In genomic region chr15:83871808-83872559, GRCh38 we compare ENCODE assay signal across 12 cellular contexts.
DNase-seq lines count a peak whose midpoint lies in the region; ATAC-seq and TF ChIP-seq lines count a peak whose summit lies in the region.
"Had no signal": no experiment of that assay in that cellular context is flagged by ENCODE, and none has a peak within 500 bp of the region (broad histone marks: within the 10 kb centered on the region; RNA-seq: fewer than 3 reads in every experiment).

No MANE protein-coding gene starts in this region.

- H4K5ac ChIP-seq in IMR-90 (ENCODE audit: low read depth, low read length): peak overlapping the region; percentile 84; the same call in 1 of the 2 replicates

- H2BK20ac ChIP-seq in IMR-90 (ENCODE audit: low read depth, low read length): peak overlapping the region; percentile 78; the same call in 1 of the 2 replicates

- H3K9ac ChIP-seq in IMR-90 (ENCODE audit: low read depth, low read length) (no peak overlapping the region), neural progenitor cell (no peak overlapping the region)

- peaks cover 4% of the 10 kb centered on the region for H3K4me1 Mint-ChIP-seq in neural progenitor cell
- H3K4me1 Mint-ChIP-seq: CD4-positive, CD25-positive, alpha-beta regulatory T cell had no signal

- POLR2A ChIA-PET in IMR-90 (lab: Charles Lee; ENCODE audit: unreplicated experiment): no interaction called here

- no peaks in the 10 kb centered on the region for H3K36me3 ChIP-seq in IMR-90 (ENCODE audit: control insufficient read depth, insufficient read depth, low read length)
- no peaks in the 10 kb centered on the region for H3K36me3 ChIP-seq in Peyer's patch
- no peaks in the 10 kb centered on the region for H3K36me3 ChIP-seq in neural progenitor cell
- H3K36me3 ChIP-seq: ovary had no signal

- H3K14ac ChIP-seq in IMR-90 (replicated peaks; ENCODE audit: low read depth, low read length): peak overlapping the region; percentile 33; the same call in 1 of the 2 replicates

- no peaks in the 10 kb centered on the region for H3K27me3 ChIP-seq in IMR-90 (ENCODE audit: control insufficient read depth, insufficient read depth, low read length)
- no peaks in the 10 kb centered on the region for H3K27me3 ChIP-seq in Peyer's patch
- no peaks in the 10 kb centered on the region for H3K27me3 ChIP-seq in neural progenitor cell
- H3K27me3 ChIP-seq: ovary had no signal

- peak overlapping the region; percentile 86 for H3K18ac ChIP-seq in IMR-90 (ENCODE audit: low read depth, low read length)

- peak overlapping the region; percentile 28 to 76; a peak in 2 of 4 replicates for H4K8ac ChIP-seq in IMR-90 (ENCODE audit: low read depth in 2 of 2, low read length in 2 of 2)

- H4K91ac ChIP-seq in IMR-90 (ENCODE audit: insufficient read depth, low read depth, low read length): no peak overlapping the region

- H2BK5ac ChIP-seq in IMR-90 (ENCODE audit: low read depth, low read length, poor library complexity, severe bottlenecking): no peak overlapping the region

- no peak for TF ChIP-seq RAD21 in IMR-90 (IDR thresholded peaks at IDR 0.05; ENCODE audit: low read length)

- H2BK15ac ChIP-seq in IMR-90 (ENCODE audit: low read depth, low read length): peak overlapping the region; percentile 51; the same call in 1 of the 3 replicates

- no peaks in the 10 kb centered on the region for H3K79me2 ChIP-seq in neural progenitor cell (ENCODE audit: low read depth)

- no peak overlapping the region for H3K23ac ChIP-seq in IMR-90 (ENCODE audit: low read depth, low read length)

- no TSS peak for BruUV-seq in IMR-90 (replicated peaks; lab: Mats Ljungman, UMichigan)

- H3K4ac ChIP-seq in IMR-90 (ENCODE audit: low read depth, low read length): peak overlapping the region; percentile 52; the same call in 1 of the 2 replicates

- H3F3A ChIP-seq in neural progenitor cell (ENCODE audit: low read depth): no peaks in the 10 kb centered on the region

- no peak overlapping the region for H3K56ac ChIP-seq in IMR-90 (ENCODE audit: extremely low read depth, insufficient read depth, low read length)

- no CpG with 5 or more reads among the region's 7 CpGs for WGBS in IMR-90 (ENCODE audit: extremely low coverage in 2 of 2, insufficient read length in 1 of 2), 2 experiments

- H3K4me3 ChIP-seq in IMR-90 (ENCODE audit: insufficient read depth, low read depth, low read length) (no peak overlapping the region), Peyer's patch (no peak overlapping the region), neural progenitor cell (no peak overlapping the region)
- H3K4me3 ChIP-seq: ovary had no signal

- H4K20me1 ChIP-seq in IMR-90 (ENCODE audit: insufficient read depth, low read length) (no peaks in the 10 kb centered on the region), neural progenitor cell (ENCODE audit: low read depth) (no peaks in the 10 kb centered on the region)

- DNase-seq in AG08396 (ENCODE audit: low spot score) (peak; percentile 58), IMR-90 (peak; percentile 86), head of caudate nucleus (peak in 26 of 42 donors; percentile 7 to 71 (median 34)), SKM-1 (lab: John Stamatoyannopoulos, UW; ENCODE audit: unreplicated experiment) (no peak), COLO668 (lab: John Stamatoyannopoulos, UW; ENCODE audit: unreplicated experiment) (no peak), Peyer's patch (no peak), neural progenitor cell (ENCODE audit: low spot score) (no peak)
- DNase-seq: activated T-cell treated with anti-CD3 and anti-CD28 coated beads, Interleukin-2, amount 50 U/mL, for 4 hours; CD4-positive, CD25-positive, alpha-beta regulatory T cell; HFFc6; ovary had no signal

- peak; percentile 45 for ATAC-seq in GM21367 (IDR thresholded peaks at IDR 0.05; ENCODE audit: unreplicated experiment)
- peak; percentile 97 for ATAC-seq in IMR-90 (ENCODE audit: low read depth)
- ATAC-seq: activated T-cell treated with anti-CD3 and anti-CD28 coated beads, Interleukin-2, amount 50 U/mL, for 4 hours had no signal

- H3K27ac Mint-ChIP-seq in neural progenitor cell: no peak overlapping the region
- H3K27ac Mint-ChIP-seq: CD4-positive, CD25-positive, alpha-beta regulatory T cell; HFFc6 had no signal

- TF ChIP-seq POLR2A in IMR-90 (IDR thresholded peaks at IDR 0.05; ENCODE audit: low read depth, low read length) (no peak), Peyer's patch (IDR thresholded peaks at IDR 0.05) (no peak)

- H2AFZ ChIP-seq in IMR-90 (replicated peaks; ENCODE audit: low read length, poor library complexity) (peak overlapping the region; percentile 77), neural progenitor cell (replicated peaks) (no peak overlapping the region)

- TF ChIP-seq CTCF in IMR-90 (conservative IDR thresholded peaks at IDR 0.05; ENCODE audit: low read depth, low read length) (no peak), Peyer's patch (IDR thresholded peaks at IDR 0.05) (no peak), neural progenitor cell (IDR thresholded peaks at IDR 0.05) (no peak)

- H3K27me3 Mint-ChIP-seq in neural progenitor cell (ENCODE audit: insufficient read depth, low read depth): no peaks in the 10 kb centered on the region

- H3K4me2 ChIP-seq in IMR-90 (ENCODE audit: low read depth, low read length): no peak overlapping the region; the same call in 1 of the 2 replicates
- no peak overlapping the region for H3K4me2 ChIP-seq in neural progenitor cell

- intact Hi-C loops in IMR-90 (cut with micrococcal nuclease): no loop called here
- intact Hi-C loops in head of caudate nucleus (cut with DNase I): no loop called here

- H2AK9ac ChIP-seq in IMR-90 (replicated peaks; ENCODE audit: low read depth, low read length, poor library complexity): no peak overlapping the region

- peaks cover 2% of the 10 kb centered on the region; the same call in 1 of the 2 replicates for H3K9me1 ChIP-seq in IMR-90 (ENCODE audit: insufficient read depth, low read length)

- H3K36me3 Mint-ChIP-seq in neural progenitor cell: no peaks in the 10 kb centered on the region
- H3K36me3 Mint-ChIP-seq: CD4-positive, CD25-positive, alpha-beta regulatory T cell had no signal

- dilution Hi-C loops in IMR-90 (cut with HindIII; ENCODE audit: low sequenced_read_pairs, unreplicated experiment): no loop called here

- in situ Hi-C loops in IMR-90 (cut with MboI; ENCODE audit: low sequenced_read_pairs): no loop called here

- H3K9me3 ChIP-seq in IMR-90 (ENCODE audit: control insufficient read depth, insufficient read depth, low read length) (no peaks in the 10 kb centered on the region), Peyer's patch (no peaks in the 10 kb centered on the region), neural progenitor cell (ENCODE audit: low read depth) (no peaks in the 10 kb centered on the region)
- H3K9me3 ChIP-seq: ovary had no signal

- H3K79me1 ChIP-seq in IMR-90 (ENCODE audit: low read depth in 1 of 2, low read length in 2 of 2): no peaks in the 10 kb centered on the region

- no peak overlapping the region; the same call in 1 of the 2 replicates for H2AK5ac ChIP-seq in IMR-90 (ENCODE audit: low read depth, low read length)

- no peaks in the 10 kb centered on the region for H3K9me3 Mint-ChIP-seq in neural progenitor cell
- H3K9me3 Mint-ChIP-seq: activated T-cell treated with anti-CD3 and anti-CD28 coated beads, Interleukin-2, amount 50 U/mL, for 4 hours had no signal

- CTCF ChIA-PET in IMR-90 (lab: Yijun Ruan, JAX): no interaction called here

- H3K4me3 Mint-ChIP-seq in neural progenitor cell: no peak overlapping the region
- H3K4me3 Mint-ChIP-seq: activated T-cell treated with anti-CD3 and anti-CD28 coated beads, Interleukin-2, amount 50 U/mL, for 4 hours; CD4-positive, CD25-positive, alpha-beta regulatory T cell; HFFc6 had no signal

- peak overlapping the region; percentile 71; the same call in 1 of the 2 replicates for H3K27ac ChIP-seq in IMR-90 (ENCODE audit: insufficient read depth, low read length)
- H3K27ac ChIP-seq in Peyer's patch: no peak overlapping the region
- H3K27ac ChIP-seq in neural progenitor cell: no peak overlapping the region
- H3K27ac ChIP-seq: ovary had no signal

- H3K4me1 ChIP-seq in IMR-90 (ENCODE audit: control insufficient read depth, insufficient read depth, low read length): peaks cover 7% of the 10 kb centered on the region
- H3K4me1 ChIP-seq in Peyer's patch: no peaks in the 10 kb centered on the region
- H3K4me1 ChIP-seq in neural progenitor cell: no peaks in the 10 kb centered on the region

- peak overlapping the region; percentile 85 for H2BK120ac ChIP-seq in IMR-90 (ENCODE audit: low read depth, low read length)

TF ChIP-seq in IMR-90, 13 proteins besides CTCF, POLR2A, EP300 and RAD21:
- no peak for TF ChIP-seq BHLHE40 (IDR thresholded peaks at IDR 0.05; ENCODE audit: low read depth, low read length)
- no peak for TF ChIP-seq ELK1 (IDR thresholded peaks at IDR 0.05; ENCODE audit: borderline replicate concordance, low read depth, low read length)
- no peak for TF ChIP-seq RCOR1 (IDR thresholded peaks at IDR 0.05; ENCODE audit: insufficient replicate concordance, low read length)
- TF ChIP-seq NFE2L2 (IDR thresholded peaks at IDR 0.05; ENCODE audit: low read depth, low read length): peak; percentile 79
- no peak for TF ChIP-seq MXI1 (IDR thresholded peaks at IDR 0.05; ENCODE audit: borderline replicate concordance, low read depth, low read length)
- no peak for TF ChIP-seq CEBPB (IDR thresholded peaks at IDR 0.05; ENCODE audit: low read depth, low read length)
- peak; percentile 85 for TF ChIP-seq MAFK (IDR thresholded peaks at IDR 0.05; ENCODE audit: low read depth, low read length)

Comparison
In these comparisons a context has a peak if more than half of its experiments do, and no peak if none do; other contexts are left out.
1. DNase-seq: peak in AG08396 (single experiment), IMR-90 (single experiment) and head of caudate nucleus (26 of 42); none in SKM-1 (single experiment), COLO668 (single experiment), Peyer's patch (0 of 3) and neural progenitor cell (single experiment).